In genomic region chr19:37074819-37075362, GRCh38 we compare ENCODE assay signal across 31 cellular contexts.
"Had no signal": no experiment of that assay in that cellular context is flagged by ENCODE, and none has a peak within 500 bp of the region (broad histone marks: within the 10 kb centered on the region; RNA-seq: fewer than 3 reads in every experiment).

No MANE protein-coding gene starts in this region.

- H3K36me3 ChIP-seq: ascending aorta, breast epithelium, SJCRH30 had no signal

- DNase-seq: activated B cell treated with CpG ODN at 0.5 μM for 24 hours; activated CD4-positive, alpha-beta memory T cell treated with anti-CD3 and anti-CD28 coated beads for 36 hours; activated CD4-positive, alpha-beta T cell treated with anti-CD3 and anti-CD28 coated beads for 4 hours; activated CD4-positive, alpha-beta T cell treated with anti-CD3 and anti-CD28 coated beads, Interleukin-2, amount 50 U/mL, for 1 hour; activated CD4-positive, CD25-positive, alpha-beta regulatory T cell treated with anti-CD3 and anti-CD28 coated beads, Interleukin-2, amount 50 U/mL, for 72 hours; activated CD8-positive, alpha-beta memory T cell treated with anti-CD3 and anti-CD28 coated beads, Interleukin-2, amount 50 U/mL, for 4 hours; activated effector memory CD4-positive, alpha-beta T cell treated with anti-CD3 and anti-CD28 coated beads, Interleukin-2, amount 50 U/mL, for 16 hours; activated naive CD4-positive, alpha-beta T cell; activated naive CD8-positive, alpha-beta T cell treated with anti-CD3 and anti-CD28 coated beads, Interleukin-2, amount 10 ng/mL, durations not matched to agents 7 days and 5 days; activated T-cell treated with anti-CD3 and anti-CD28 coated beads for 4 hours; activated T-cell treated with anti-CD3 and anti-CD28 coated beads, Interleukin-2, amount 50 U/mL, for 48 hours; amygdala; MM.1S; MV-4-11; NCI-H1092; NCI-H1436 treated with DMSO at 0.1 percent for 48 hours; NCI-H1694 treated with DMSO at 0.1 percent for 48 hours; NCI-H2029; NCI-H345; NCI-H524 treated with DMSO at 0.1 percent for 48 hours; SHP77; SJCRH30 had no signal

- H3K4me3 ChIP-seq: ascending aorta, breast epithelium, SJCRH30, SK-N-MC had no signal

- H3K27me3 ChIP-seq: ascending aorta, breast epithelium, SJCRH30 had no signal

- H3K9me3 ChIP-seq: SJCRH30 had no signal

- ATAC-seq: Panc1 had no signal

- H3K36me3 Mint-ChIP-seq: activated naive CD8-positive, alpha-beta T cell treated with anti-CD3 and anti-CD28 coated beads, Interleukin-2, amount 10 ng/mL, durations not matched to agents 7 days and 5 days had no signal

- H3K9me3 Mint-ChIP-seq: activated B cell treated with CpG ODN at 0.5 μM for 24 hours had no signal

- H3K27ac Mint-ChIP-seq: activated B cell treated with CpG ODN at 0.5 μM for 24 hours; activated CD4-positive, alpha-beta memory T cell treated with anti-CD3 and anti-CD28 coated beads for 36 hours; activated naive CD4-positive, alpha-beta T cell treated with anti-CD3 and anti-CD28 coated beads, Interleukin-2, amount 50 U/mL, for 24 hours; activated naive CD8-positive, alpha-beta T cell treated with anti-CD3 and anti-CD28 coated beads, Interleukin-2, amount 10 ng/mL, durations not matched to agents 7 days and 5 days; T-helper 1 cell treated with Interleukin-12 subunit alpha and Interleukin-12 subunit beta and Interleukin-4 antibody, amounts not matched to agents 30 μg/mL and 1 μg/mL, for 36 hours; T-helper 2 cell treated with Interferon-gamma antibody and Interleukin-4, amounts not matched to agents 5 μg/mL and 100 μg/mL, for 36 hours had no signal

- H3K27ac ChIP-seq: ascending aorta, breast epithelium, SJCRH30, SK-N-MC, VCaP had no signal

- FAIRE-seq: TTC549 had no signal

- H3K27me3 Mint-ChIP-seq: activated B cell treated with CpG ODN at 0.5 μM for 24 hours; activated CD4-positive, alpha-beta memory T cell treated with anti-CD3 and anti-CD28 coated beads for 36 hours; activated naive CD4-positive, alpha-beta T cell treated with anti-CD3 and anti-CD28 coated beads, Interleukin-2, amount 50 U/mL, for 24 hours; activated naive CD8-positive, alpha-beta T cell treated with anti-CD3 and anti-CD28 coated beads, Interleukin-2, amount 10 ng/mL, durations not matched to agents 7 days and 5 days had no signal

- H3K4me3 Mint-ChIP-seq: activated B cell treated with CpG ODN at 0.5 μM for 24 hours; activated CD4-positive, alpha-beta memory T cell treated with anti-CD3 and anti-CD28 coated beads for 36 hours; activated naive CD4-positive, alpha-beta T cell treated with anti-CD3 and anti-CD28 coated beads, Interleukin-2, amount 50 U/mL, for 24 hours; activated naive CD8-positive, alpha-beta T cell treated with anti-CD3 and anti-CD28 coated beads, Interleukin-2, amount 10 ng/mL, durations not matched to agents 7 days and 5 days; T-helper 1 cell treated with Interleukin-12 subunit alpha and Interleukin-12 subunit beta and Interleukin-4 antibody, amounts not matched to agents 30 μg/mL and 1 μg/mL, for 36 hours; T-helper 2 cell treated with Interferon-gamma antibody and Interleukin-4, amounts not matched to agents 5 μg/mL and 100 μg/mL, for 36 hours had no signal

- H3K4me1 ChIP-seq: SJCRH30 had no signal
